Comparison of ENCODE assay signal across 15 cellular contexts in the genomic region with DNA sequence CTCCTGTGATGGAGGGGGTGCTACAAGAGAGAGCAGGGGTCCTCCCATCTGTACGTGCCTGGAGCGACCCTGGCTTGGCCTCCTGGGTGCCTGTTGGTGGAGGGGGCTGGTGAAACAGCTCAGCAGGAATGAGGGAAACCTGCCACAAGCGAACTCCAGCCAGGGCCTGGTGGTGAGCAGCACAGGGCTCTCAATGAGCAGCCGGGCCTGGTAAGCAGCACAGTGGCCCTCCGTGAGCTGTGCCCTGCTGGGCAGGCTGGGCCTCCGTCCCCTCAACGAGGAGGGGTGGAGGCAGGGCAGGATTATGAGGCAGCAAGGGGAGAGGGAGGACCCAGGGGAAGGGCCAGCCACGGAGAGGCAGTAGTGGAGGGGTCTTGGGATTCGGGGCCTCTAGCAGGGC.
DNase-seq lines count a peak whose midpoint lies in the region; ATAC-seq, FAIRE-seq and TF ChIP-seq lines count a peak whose summit lies in the region.
"Had no signal": no experiment of that assay in that cellular context is flagged by ENCODE, and none has a peak within 500 bp of the region (broad histone marks: within the 10 kb centered on the region; RNA-seq: fewer than 3 reads in every experiment).

No MANE protein-coding gene starts in this region.

- H3K27me3 Mint-ChIP-seq in progenitor cell of endocrine pancreas, result peaks cover 15% of the 10 kb centered on the region
- H3K27me3 Mint-ChIP-seq: CD4-positive, CD25-positive, alpha-beta regulatory T cell had no signal

- H3K27ac ChIP-seq in HEK293 (ENCODE audit: extremely low read depth, low read depth, low read length) (no peak overlapping the region), H1 (ENCODE audit: low read depth, low read length) (no peak overlapping the region)
- H3K27ac ChIP-seq: BLaER1 treated with 17β-estradiol and CSF1 and Interleukin-3, amounts not matched to agents 10 nM and 100 nM; GM23248; HL-60 had no signal

- peak overlapping the region; percentile 49 for H3K27ac Mint-ChIP-seq in progenitor cell of endocrine pancreas
- H3K27ac Mint-ChIP-seq: CD4-positive, CD25-positive, alpha-beta regulatory T cell had no signal

- H3K79me1 ChIP-seq in H1 (ENCODE audit: low read depth, low read length), result 0 out of 2 replicates have a peak, but pooled peaks cover 2% of the 10 kb centered on the region

- no peak overlapping the region for H4K5ac ChIP-seq in H1 (ENCODE audit: insufficient read length, low read depth, low read length)

- H3K9me3 Mint-ChIP-seq in progenitor cell of endocrine pancreas (ENCODE audit: low read depth), result no peaks in the 10 kb centered on the region
- H3K9me3 Mint-ChIP-seq: CD4-positive, CD25-positive, alpha-beta regulatory T cell had no signal

- no peak overlapping the region for H3K56ac ChIP-seq in H1 (replicated peaks; ENCODE audit: insufficient read length, low read depth, low read length)

- no peak for TF ChIP-seq EP300 in H1 (IDR thresholded peaks at IDR 0.05; ENCODE audit: borderline replicate concordance in 1 of 2, low read depth in 2 of 2, low read length in 2 of 2)

- no peak overlapping the region for H3K4me3 ChIP-seq in HEK293 (ENCODE audit: low read depth, low read length)
- no peak overlapping the region for H3K4me3 ChIP-seq in H1 (ENCODE audit: extremely low read depth in 1 of 4, insufficient read depth in 2 of 4, low read depth in 3 of 4, low read length in 4 of 4)
- H3K4me3 ChIP-seq: BLaER1 treated with 17β-estradiol and CSF1 and Interleukin-3, amounts not matched to agents 10 nM and 100 nM; GM23248 had no signal

- no peaks in the 10 kb centered on the region for H3K4me1 ChIP-seq in HEK293 (ENCODE audit: control insufficient read depth, insufficient read depth, low read length)
- peaks cover 0 to 32% (median 16%) of the 10 kb centered on the region in 4 experiments; a peak in 6 of 7 replicates for H3K4me1 ChIP-seq in H1 (replicated peaks in 1 of 4; ENCODE audit: control insufficient read depth in 3 of 4, insufficient read depth in 4 of 4, low read length in 3 of 4)

- H3K9ac ChIP-seq in H1 (replicated peaks in 1 of 4; ENCODE audit: extremely low read depth in 1 of 4, low read depth in 3 of 4, low read length in 3 of 4), result no peak overlapping the region; a peak in 1 of 7 replicates
- H3K9ac ChIP-seq: BLaER1 treated with 17β-estradiol and CSF1 and Interleukin-3, amounts not matched to agents 10 nM and 100 nM; GM23248 had no signal

- H4K91ac ChIP-seq in H1 (replicated peaks; ENCODE audit: insufficient read length, low read length), result peak overlapping the region; percentile 70

- no peak overlapping the region for H3K4me3 Mint-ChIP-seq in progenitor cell of endocrine pancreas (ENCODE audit: low read depth)
- H3K4me3 Mint-ChIP-seq: CD4-positive, CD25-positive, alpha-beta regulatory T cell had no signal

- H3K4me2 ChIP-seq in H1 (ENCODE audit: insufficient read depth in 1 of 2, low read depth in 2 of 2, low read length in 2 of 2), result no peak overlapping the region
- H3K4me2 ChIP-seq: BLaER1 treated with 17β-estradiol and CSF1 and Interleukin-3, amounts not matched to agents 10 nM and 100 nM had no signal

- no peak overlapping the region for H3K14ac ChIP-seq in H1 (ENCODE audit: insufficient read length)

- H4K8ac ChIP-seq in H1 (ENCODE audit: extremely low read depth, insufficient read depth, low read length), result peak overlapping the region; percentile 51; the same call in 1 of the 2 replicates

- no peak overlapping the region; the same call in 1 of the 2 replicates for H3K18ac ChIP-seq in H1 (ENCODE audit: extremely low read depth, low read length)

- FAIRE-seq in H1 (lab: Jason Lieb, UNC), result no peak

- H2BK12ac ChIP-seq in H1 (ENCODE audit: low read depth, low read length), result 0 out of 2 replicates have a peak overlapping the region, but pooled peaks have one; percentile 39

- no peak for TF ChIP-seq RAD21 in H1 (IDR thresholded peaks at IDR 0.05 in 1 of 2, conservative IDR thresholded peaks at IDR 0.05 in 1 of 2; ENCODE audit: low read depth in 2 of 2, low read length in 2 of 2)

- H2BK20ac ChIP-seq in H1 (ENCODE audit: low read length), result no peak overlapping the region

- intact Hi-C loops in left ventricle myocardium superior (cut with micrococcal nuclease), result no loop called here

- H3K36me3 ChIP-seq in HEK293 (ENCODE audit: control insufficient read depth in 2 of 2, insufficient read depth in 1 of 2, low read length in 2 of 2), result no peaks in the 10 kb centered on the region
- no peaks in the 10 kb centered on the region for H3K36me3 ChIP-seq in H1 (ENCODE audit: control insufficient read depth in 2 of 4, insufficient read depth in 4 of 4, low read length in 3 of 4)
- H3K36me3 ChIP-seq: BLaER1 treated with 17β-estradiol and CSF1 and Interleukin-3, amounts not matched to agents 10 nM and 100 nM had no signal

- no peaks in the 10 kb centered on the region for H3K23me2 ChIP-seq in H1 (ENCODE audit: low read depth, low read length)

- peak; percentile 67 for DNase-seq in D341Med (ENCODE audit: low spot score)
- no peak for DNase-seq in H1 (ENCODE audit: low read depth in 1 of 2, low spot score in 2 of 2)
- no peak for DNase-seq in progenitor cell of endocrine pancreas (ENCODE audit: low spot score, unreplicated experiment)
- no peak for DNase-seq in left ventricle myocardium superior
- DNase-seq: 8988T; ACHN; CD4-positive, CD25-positive, alpha-beta regulatory T cell; DMS 273 treated with DMSO at 0.1 percent for 48 hours; GM23248; HCEC 1CT had no signal

- ATAC-seq in GM19463 (IDR thresholded peaks at IDR 0.05; ENCODE audit: unreplicated experiment), result no peak
- no peak for ATAC-seq in left ventricle myocardium superior
- no peak for ATAC-seq in HG03135 (IDR thresholded peaks at IDR 0.05; ENCODE audit: unreplicated experiment)

- H3K36me3 Mint-ChIP-seq in progenitor cell of endocrine pancreas (ENCODE audit: insufficient read depth), result no peaks in the 10 kb centered on the region

- H3K23ac ChIP-seq in H1 (ENCODE audit: insufficient read length), result no peak overlapping the region

- H2BK120ac ChIP-seq in H1 (replicated peaks; ENCODE audit: low read depth, low read length), result no peak overlapping the region

- no peak for TF ChIP-seq CTCF in HEK293 (tag by site-specific recombination; IDR thresholded peaks at IDR 0.05)
- TF ChIP-seq CTCF in H1 (IDR thresholded peaks at IDR 0.05; ENCODE audit: control extremely low read depth in 1 of 3, insufficient read depth in 1 of 3, low read depth in 1 of 3, low read length in 3 of 3), result no peak
- no peak for TF ChIP-seq CTCF in progenitor cell of endocrine pancreas (IDR thresholded peaks at IDR 0.05; ENCODE audit: unreplicated experiment)

- H3K9me3 ChIP-seq in HEK293 (ENCODE audit: control insufficient read depth, insufficient read depth, low read depth, low read length) (no peaks in the 10 kb centered on the region), H1 (ENCODE audit: insufficient read depth in 2 of 2, low read depth in 1 of 2, low read length in 1 of 2) (no peaks in the 10 kb centered on the region)
- H3K9me3 ChIP-seq: BLaER1 treated with 17β-estradiol and CSF1 and Interleukin-3, amounts not matched to agents 10 nM and 100 nM had no signal

- H3K4me1 Mint-ChIP-seq in progenitor cell of endocrine pancreas (ENCODE audit: low read depth), result peaks cover 13% of the 10 kb centered on the region

- no peaks in the 10 kb centered on the region for H3K27me3 ChIP-seq in H1 (replicated peaks in 1 of 4; ENCODE audit: control insufficient read depth in 3 of 4, extremely low read depth in 1 of 4, insufficient read depth in 3 of 4, low read length in 3 of 4)
- H3K27me3 ChIP-seq: BLaER1 treated with 17β-estradiol and CSF1 and Interleukin-3, amounts not matched to agents 10 nM and 100 nM had no signal

- 73% methylated on average over 9 of the region's 9 CpGs; no CpG with 5 or more reads in 1 of the 2 experiments for WGBS in H1 (ENCODE audit: extremely low coverage in 1 of 2, insufficient coverage in 1 of 2, insufficient read length in 1 of 2, insufficient replicate concordance in 2 of 2, low coverage in 1 of 2, low lambda C conversion rate in 2 of 2, missing lambda C conversion rate in 1 of 2), 2 experiments

- CTCF ChIA-PET in HEK293 (lab: Yijun Ruan, JAX) (no interaction called here), H1 (lab: Charles Lee; ENCODE audit: partially characterized antibody) (interaction anchor here (0.6 to 2.4 kb wide), 3 partner anchors 23 to 307 kb away, joined by 3 to 5 read pairs (median 3); no protein-coding TSS in a partner anchor)

- H2AK5ac ChIP-seq in H1 (ENCODE audit: low read depth, low read length), result 0 out of 2 replicates have a peak overlapping the region, but pooled peaks have one; percentile 26

- no peak overlapping the region for H3K4ac ChIP-seq in H1 (replicated peaks; ENCODE audit: insufficient read length, low read depth, low read length)

- H2BK5ac ChIP-seq in H1 (ENCODE audit: low read depth, low read length), result peak overlapping the region; percentile 66; the same call in 1 of the 2 replicates

- H2BK15ac ChIP-seq in H1 (ENCODE audit: low read length), result no peak overlapping the region; the same call in 1 of the 2 replicates

- H2AFZ ChIP-seq in H1 (ENCODE audit: low read length), result no peak overlapping the region
- H2AFZ ChIP-seq: GM23248 had no signal

- TF ChIP-seq POLR2A in H1 (IDR thresholded peaks at IDR 0.05; ENCODE audit: control extremely low read depth in 1 of 2, low read depth in 2 of 2, low read length in 2 of 2), result no peak

- no peaks in the 10 kb centered on the region for H3K79me2 ChIP-seq in H1 (ENCODE audit: control insufficient read depth in 1 of 2, insufficient read depth in 2 of 2, low read length in 2 of 2)

- H4K20me1 ChIP-seq in H1 (replicated peaks in 1 of 2; ENCODE audit: control insufficient read depth in 1 of 2, insufficient read depth in 2 of 2, low read length in 2 of 2), result peaks cover 0 to 3% of the 10 kb centered on the region in 2 experiments

- POLR2A ChIA-PET in HEK293 (lab: Yijun Ruan, JAX) (no interaction called here), H1 (lab: Charles Lee; ENCODE audit: partially characterized antibody) (no interaction called here)

TF ChIP-seq in HEK293, 187 proteins besides CTCF, POLR2A, EP300 and RAD21:
- no peak for TF ChIP-seq ZNF701 (tag by site-specific recombination; IDR thresholded peaks at IDR 0.05)
- TF ChIP-seq ZIC2 (tag by site-specific recombination; IDR thresholded peaks at IDR 0.05), result peak; percentile 93

TF ChIP-seq in H1, 55 proteins besides CTCF, POLR2A, EP300 and RAD21 (continues in another document):
- no peak for TF ChIP-seq BCL11A (IDR thresholded peaks at IDR 0.05; ENCODE audit: low read depth in 2 of 2, low read length in 2 of 2)
- no peak for TF ChIP-seq NANOG (IDR thresholded peaks at IDR 0.05; ENCODE audit: insufficient read depth, low read depth, low read length, poor library complexity, severe bottlenecking)
- no peak for TF ChIP-seq CBX5 (IDR thresholded peaks at IDR 0.05; ENCODE audit: low read depth, low read length)
- TF ChIP-seq, protein P1, sequence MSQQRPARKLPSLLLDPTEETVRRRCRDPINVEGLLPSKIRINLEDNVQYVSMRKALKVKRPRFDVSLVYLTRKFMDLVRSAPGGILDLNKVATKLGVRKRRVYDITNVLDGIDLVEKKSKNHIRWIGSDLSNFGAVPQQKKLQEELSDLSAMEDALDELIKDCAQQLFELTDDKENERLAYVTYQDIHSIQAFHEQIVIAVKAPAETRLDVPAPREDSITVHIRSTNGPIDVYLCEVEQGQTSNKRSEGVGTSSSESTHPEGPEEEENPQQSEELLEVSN (IDR thresholded peaks at IDR 0.05), result no peak
- no peak for TF ChIP-seq ASH2L (IDR thresholded peaks at IDR 0.05; ENCODE audit: low read length)
- TF ChIP-seq EZH2 (IDR thresholded peaks at IDR 0.05; ENCODE audit: low read depth, low read length, severe bottlenecking), result no peak
